In genomic region chr2:98757904-98758421, GRCh38 we compare ENCODE assay signal across 8 cellular contexts. TPM values are rescaled to one million over a fixed set of nuclear protein-coding genes. Genes with fewer than 3 reads are reported as not detected.
DNase-seq lines count a peak whose midpoint lies in the region; ATAC-seq and TF ChIP-seq lines count a peak whose summit lies in the region.

No MANE protein-coding gene starts in this region.

- peak overlapping the region; percentile 80 to 90 (median 88) for H3K4me3 Mint-ChIP-seq in immature natural killer cell
- H3K4me3 Mint-ChIP-seq in stimulated activated memory B cell treated with anti-CD40 and anti-IgM and Interleukin-4, amounts not matched to agents 10 μg/mL and 1 μg/mL and 100 μg/mL, for 72 hours = peak overlapping the region; percentile 70

- H3K36me3 Mint-ChIP-seq in immature natural killer cell = no peaks in the 10 kb centered on the region
- H3K36me3 Mint-ChIP-seq in stimulated activated memory B cell treated with anti-CD40 and anti-IgM and Interleukin-4, amounts not matched to agents 10 μg/mL and 1 μg/mL and 100 μg/mL, for 72 hours = no peaks in the 10 kb centered on the region

- H3K27me3 Mint-ChIP-seq in immature natural killer cell (ENCODE audit: low read depth in 3 of 3) = peaks cover 0 to 4% (median 2%) of the 10 kb centered on the region in 3 donors
- no peaks in the 10 kb centered on the region for H3K27me3 Mint-ChIP-seq in stimulated activated memory B cell treated with anti-CD40 and anti-IgM and Interleukin-4, amounts not matched to agents 10 μg/mL and 1 μg/mL and 100 μg/mL, for 72 hours

- peak; percentile 97 to 98 for DNase-seq in AML-193 (lab: John Stamatoyannopoulos, UW)
- peak; percentile 21 to 53 for DNase-seq in SHP77 (lab: John Stamatoyannopoulos, UW)
- peak in 1 of 2 donors; percentile 92 for DNase-seq in ascending aorta (ENCODE audit: low spot score in 2 of 2)
- DNase-seq in immature natural killer cell = peak; percentile 62 to 66 (median 65)
- no peak for DNase-seq in NCI-H2081 treated with DMSO at 0.1 percent for 48 hours (lab: John Stamatoyannopoulos, UW)

- H3K9me3 Mint-ChIP-seq in immature natural killer cell = no peaks in the 10 kb centered on the region
- no peaks in the 10 kb centered on the region for H3K9me3 Mint-ChIP-seq in stimulated activated memory B cell treated with anti-CD40 and anti-IgM and Interleukin-4, amounts not matched to agents 10 μg/mL and 1 μg/mL and 100 μg/mL, for 72 hours

- peak overlapping the region; percentile 90 to 99 (median 96) for H3K27ac Mint-ChIP-seq in immature natural killer cell
- peak overlapping the region; percentile 80 for H3K27ac Mint-ChIP-seq in stimulated activated memory B cell treated with anti-CD40 and anti-IgM and Interleukin-4, amounts not matched to agents 10 μg/mL and 1 μg/mL and 100 μg/mL, for 72 hours

- H3K9me3 ChIP-seq in ascending aorta = no peaks in the 10 kb centered on the region

- peaks cover 34 to 44% of the 10 kb centered on the region in 2 donors for H3K4me1 Mint-ChIP-seq in immature natural killer cell
- peaks cover 56% of the 10 kb centered on the region for H3K4me1 Mint-ChIP-seq in stimulated activated memory B cell treated with anti-CD40 and anti-IgM and Interleukin-4, amounts not matched to agents 10 μg/mL and 1 μg/mL and 100 μg/mL, for 72 hours

- intact Hi-C loops in ascending aorta (cut with DNase I) = loop anchor here (2.0 kb wide), 2 partner anchors 27 to 57 kb away; partner anchors contain the start of gene MGAT4A

- peak; percentile 87 for ATAC-seq in HG03378 (IDR thresholded peaks at IDR 0.05; ENCODE audit: unreplicated experiment)
- ATAC-seq in stimulated activated memory B cell treated with anti-CD40 and anti-IgM and Interleukin-4, amounts not matched to agents 10 μg/mL and 1 μg/mL and 100 μg/mL, for 72 hours = peak; percentile 95

- peak; percentile 40 for TF ChIP-seq POLR2A in GM19193 (IDR thresholded peaks at IDR 0.05; ENCODE audit: extremely low read depth, insufficient read depth, insufficient read length)

- no peaks in the 10 kb centered on the region for H3K27me3 ChIP-seq in ascending aorta

- H3K27ac ChIP-seq in ascending aorta = peak overlapping the region; percentile 11 to 43

- no peaks in the 10 kb centered on the region for H3K36me3 ChIP-seq in ascending aorta

- peaks cover 0 to 11% of the 10 kb centered on the region in 2 donors for H3K4me1 ChIP-seq in ascending aorta

- peak overlapping the region; percentile 14 to 46 for H3K4me3 ChIP-seq in ascending aorta

- TF ChIP-seq CTCF in ascending aorta (IDR thresholded peaks at IDR 0.05) = no peak

RNA-seq across cellular contexts. Expression of gene MGAT4A, which starts 27.0 kb away (rescaled TPM):
- 8.0 TPM for total RNA-seq in ascending aorta
- polyA plus RNA-seq in immature natural killer cell = 100 to 1,000 TPM; 113 to 155 (median 128) TPM
